26 cellular contexts compared by ENCODE assay signal in the genomic region with DNA sequence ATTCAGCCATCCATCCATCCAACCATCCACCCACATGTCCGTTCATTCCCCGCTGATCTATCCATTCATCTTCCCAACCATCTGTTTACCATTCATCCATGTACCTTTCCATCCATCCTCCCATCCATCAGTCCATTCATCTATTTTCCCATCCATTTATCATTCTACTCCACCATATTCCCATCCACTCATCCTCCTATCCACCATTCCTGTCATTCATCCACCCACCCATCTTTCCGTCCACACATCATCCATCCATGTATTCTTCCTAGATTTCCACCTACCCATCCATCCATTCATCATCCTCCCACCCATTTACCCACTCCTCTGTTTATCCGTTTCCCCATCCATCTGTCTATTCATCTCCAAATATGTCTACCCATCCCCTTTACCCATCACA. TPM values are rescaled to one million over a fixed set of nuclear protein-coding genes. Genes with fewer than 3 reads are reported as not detected.
"Had no signal": no experiment of that assay in that cellular context is flagged by ENCODE, and none has a peak within 500 bp of the region (broad histone marks: within the 10 kb centered on the region; RNA-seq: fewer than 3 reads in every experiment).

No MANE protein-coding gene starts in this region.

- H3K27ac ChIP-seq: KMS-11, SJSA1, SK-N-MC had no signal

- H3K27me3 ChIP-seq: SJSA1 had no signal

- FAIRE-seq: K562, RCC 7860 had no signal

- H3K4me3 ChIP-seq: K562, SJSA1, SK-N-MC had no signal

- ATAC-seq: K562 had no signal

- H3K4me2 ChIP-seq: KMS-11 had no signal

- H3K36me3 ChIP-seq: SJSA1 had no signal

- DNase-seq: Kasumi-1, MM.1S, NCI-H1092 treated with DMSO at 0.1 percent for 48 hours, NCI-H1436, NCI-H187, NCI-H2029, NCI-H2081 treated with DMSO at 0.1 percent for 48 hours, NCI-H2171, NCI-H226, NCI-H446, NCI-H510A, NCI-H524 treated with DMSO at 0.1 percent for 48 hours, NCI-H69, NCI-H774, Right ventricle myocardium superior, RPMI8226, SIG-M5, SW 1271 had no signal

- H3K9ac ChIP-seq: KMS-11 had no signal

- H3K9me3 ChIP-seq: SJSA1 had no signal

- H3K4me1 ChIP-seq: SJSA1 had no signal

RNA-seq across cellular contexts. Expression of gene BPIFB6, which starts 6.8 kb away (rescaled TPM):
- total RNA-seq: HT-29, K562, M059J, Right ventricle myocardium superior, SJSA1 had no signal
- polyA plus RNA-seq: IgD-negative memory B cell, K562 had no signal

RNA-seq across cellular contexts. Expression of gene BPIFB3, which starts 15.5 kb away (rescaled TPM):
- total RNA-seq: HT-29, K562, M059J, Right ventricle myocardium superior, SJSA1 had no signal
- polyA plus RNA-seq: IgD-negative memory B cell, K562 had no signal

RNA-seq across cellular contexts. Expression of gene BPIFB2, which starts 30.7 kb away (rescaled TPM):
- total RNA-seq: HT-29, K562, M059J, Right ventricle myocardium superior, SJSA1 had no signal
- polyA plus RNA-seq: IgD-negative memory B cell, K562 had no signal

RNA-seq across cellular contexts. Expression of gene SUN5, which starts 34.0 kb away (rescaled TPM):
- total RNA-seq: HT-29, K562, M059J, Right ventricle myocardium superior, SJSA1 had no signal
- polyA plus RNA-seq: IgD-negative memory B cell, K562 had no signal

RNA-seq across cellular contexts. Expression of gene BPIFB4, which starts 41.2 kb away (rescaled TPM):
- total RNA-seq: HT-29, K562, M059J, Right ventricle myocardium superior, SJSA1 had no signal
- polyA plus RNA-seq: IgD-negative memory B cell, K562 had no signal
